In genomic region chr6:27144740-27145079, GRCh38 we compare ENCODE assay signal across 10 cellular contexts.
A peak's percentile ranks its signal among the peaks of the same experiment; 100 is the strongest.
DNase-seq lines count a peak whose midpoint lies in the region; ATAC-seq, FAIRE-seq and TF ChIP-seq lines count a peak whose summit lies in the region.
"Had no signal": no experiment of that assay in that cellular context is flagged by ENCODE, and none has a peak within 500 bp of the region (broad histone marks: within the 10 kb centered on the region; RNA-seq: fewer than 3 reads in every experiment).

No MANE protein-coding gene starts in this region.

- no peak overlapping the region for H3K56ac ChIP-seq in IMR-90 (ENCODE audit: extremely low read depth, insufficient read depth, low read length)

- WGBS in IMR-90 (ENCODE audit: extremely low coverage in 2 of 2, insufficient read length in 1 of 2), 2 experiments: 20% methylated on average over 2 of the region's 6 CpGs; no CpG with 5 or more reads in 1 of the 2 experiments
- 15 to 23% (median 18%) methylated on average over 6 of the region's 6 CpGs for WGBS in small intestine, 3 donors

- peak overlapping the region; percentile 71 for H3K4me3 ChIP-seq in CD8-positive, alpha-beta T cell (ENCODE audit: low read depth, low read length)
- H3K4me3 ChIP-seq in IMR-90 (ENCODE audit: insufficient read depth, low read depth, low read length) (no peak overlapping the region; the same call in 1 of the 2 replicates), astrocyte of the cerebellum (ENCODE audit: low read depth, low read length) (peak overlapping the region; percentile 68), muscle layer of duodenum (ENCODE audit: low read depth in 1 of 2, low read length in 2 of 2) (peak overlapping the region in 1 of 2 donors; percentile 73), small intestine (ENCODE audit: low read depth in 1 of 2, low read length in 2 of 2) (peak overlapping the region in 1 of 2 donors; percentile 66)

- H3K4me2 ChIP-seq in IMR-90 (ENCODE audit: low read depth, low read length): peak overlapping the region; percentile 76

- FAIRE-seq in small intestine (lab: Jason Lieb, UNC): no peak
- FAIRE-seq: colon had no signal

- H3K36me3 Mint-ChIP-seq in CD8-positive, alpha-beta T cell: peaks cover 3% of the 10 kb centered on the region

- 0 out of 4 replicates have a peak overlapping the region, but pooled peaks of 1 of the 2 experiments have one; percentile 4 for H4K8ac ChIP-seq in IMR-90 (ENCODE audit: low read depth in 2 of 2, low read length in 2 of 2)

- CTCF ChIA-PET in CD8-positive, alpha-beta T cell (lab: Charles Lee): interaction anchor here (0.6 to 2.8 kb wide), 11 partner anchors 10 to 911 kb away, joined by 3 to 20 read pairs (median 4); a partner anchor contains a TSS
- CTCF ChIA-PET in IMR-90 (lab: Yijun Ruan, JAX): no interaction called here

- peaks cover 29% of the 10 kb centered on the region for H3K4me1 ChIP-seq in CD8-positive, alpha-beta T cell (ENCODE audit: insufficient read depth, low read length)
- H3K4me1 ChIP-seq in IMR-90 (ENCODE audit: control insufficient read depth, insufficient read depth, low read length): peaks cover 2% of the 10 kb centered on the region; the same call in 1 of the 2 replicates
- peaks cover 0 to 18% of the 10 kb centered on the region in 2 donors for H3K4me1 ChIP-seq in muscle layer of duodenum (ENCODE audit: control insufficient read depth in 1 of 2, insufficient read depth in 2 of 2, low read length in 2 of 2)
- H3K4me1 ChIP-seq in small intestine (ENCODE audit: control insufficient read depth in 2 of 2, insufficient read depth in 1 of 2, low read depth in 1 of 2, low read length in 1 of 2): no peaks in the 10 kb centered on the region

- H2AK5ac ChIP-seq in IMR-90 (ENCODE audit: low read depth, low read length): no peak overlapping the region; the same call in 1 of the 2 replicates

- no TSS peak for BruUV-seq in IMR-90 (replicated peaks; lab: Mats Ljungman, UMichigan)

- no peak for TF ChIP-seq POLR2A in IMR-90 (IDR thresholded peaks at IDR 0.05; ENCODE audit: low read depth, low read length)

- H3K9ac ChIP-seq in IMR-90 (ENCODE audit: low read depth, low read length): peak overlapping the region; percentile 67

- no peak overlapping the region for H4K5ac ChIP-seq in IMR-90 (ENCODE audit: low read depth, low read length)

- in situ Hi-C loops in IMR-90 (cut with MboI; ENCODE audit: low sequenced_read_pairs) (loop anchor here (5.0 to 25.0 kb wide), 3 partner anchors 748 to 957 kb away; a partner anchor contains a TSS), astrocyte of the cerebellum (cut with HindIII; ENCODE audit: low sequenced_read_pairs) (loop anchor here (25.0 kb wide), 1 partner anchor 1107 kb away; a partner anchor contains a TSS)

- H3K18ac ChIP-seq in IMR-90 (ENCODE audit: low read depth, low read length): no peak overlapping the region

- H2BK120ac ChIP-seq in IMR-90 (ENCODE audit: low read depth, low read length): no peak overlapping the region

- H3K27me3 ChIP-seq in CD8-positive, alpha-beta T cell (ENCODE audit: insufficient read depth, low read length): no peaks in the 10 kb centered on the region
- H3K27me3 ChIP-seq in IMR-90 (ENCODE audit: control insufficient read depth, insufficient read depth, low read length) (no peaks in the 10 kb centered on the region), muscle layer of duodenum (ENCODE audit: low read depth, low read length) (no peaks in the 10 kb centered on the region), small intestine (ENCODE audit: control insufficient read depth in 2 of 2, insufficient read depth in 2 of 2, low read length in 2 of 2) (no peaks in the 10 kb centered on the region)

- no peak overlapping the region for H2AK9ac ChIP-seq in IMR-90 (replicated peaks; ENCODE audit: low read depth, low read length, poor library complexity)

- TF ChIP-seq RAD21 in IMR-90 (IDR thresholded peaks at IDR 0.05; ENCODE audit: low read length): no peak

- no peak overlapping the region for H2BK5ac ChIP-seq in IMR-90 (ENCODE audit: low read depth, low read length, poor library complexity, severe bottlenecking)

- H2BK15ac ChIP-seq in IMR-90 (ENCODE audit: low read depth, low read length): no peak overlapping the region

- no peak overlapping the region for H2BK20ac ChIP-seq in IMR-90 (ENCODE audit: low read depth, low read length)

- H3K36me3 ChIP-seq in CD8-positive, alpha-beta T cell (ENCODE audit: insufficient read depth, low read length): no peaks in the 10 kb centered on the region
- H3K36me3 ChIP-seq in IMR-90 (ENCODE audit: control insufficient read depth, insufficient read depth, low read length) (no peaks in the 10 kb centered on the region), muscle layer of duodenum (ENCODE audit: control insufficient read depth in 1 of 2, insufficient read depth in 2 of 2, low read length in 2 of 2) (no peaks in the 10 kb centered on the region), small intestine (ENCODE audit: control insufficient read depth in 2 of 2, insufficient read depth in 2 of 2, low read length in 2 of 2) (peaks cover 0 to 2% of the 10 kb centered on the region in 2 donors)

- H3K9me3 Mint-ChIP-seq in CD8-positive, alpha-beta T cell: no peaks in the 10 kb centered on the region
- H3K9me3 Mint-ChIP-seq: stimulated activated naive CD8-positive, alpha-beta T cell treated with anti-CD3 and anti-CD28 coated beads, Interleukin-15, Interleukin-2, amounts not matched to agents 100 ng/mL and 50 ng/mL, for 24 hours had no signal

- intact Hi-C loops in CD8-positive, alpha-beta T cell (cut with DNase I, micrococcal nuclease): loop anchor here (5.0 kb wide), 3 partner anchors 1022 to 1798 kb away; a partner anchor contains a TSS
- intact Hi-C loops in IMR-90 (cut with micrococcal nuclease): loop anchor here (5.0 kb wide), 4 partner anchors 663 to 1122 kb away; a partner anchor contains a TSS

- no peak overlapping the region for H3K23ac ChIP-seq in IMR-90 (ENCODE audit: low read depth, low read length)

- POLR2A ChIA-PET in CD8-positive, alpha-beta T cell (lab: Charles Lee): interaction anchor here (0.8 to 7.8 kb wide), 19 partner anchors 11 to 1153 kb away, joined by 3 to 333 read pairs (median 23); a partner anchor contains a TSS
- POLR2A ChIA-PET in IMR-90 (lab: Charles Lee; ENCODE audit: unreplicated experiment): interaction anchor here (0.6 to 1.0 kb wide), 3 partner anchors 11 to 764 kb away, joined by 4 to 5 read pairs (median 5); a partner anchor contains a TSS

- H3K27me3 Mint-ChIP-seq in CD8-positive, alpha-beta T cell (ENCODE audit: low read depth): no peaks in the 10 kb centered on the region
- H3K27me3 Mint-ChIP-seq: stimulated activated naive CD8-positive, alpha-beta T cell treated with anti-CD3 and anti-CD28 coated beads, Interleukin-15, Interleukin-2, amounts not matched to agents 100 ng/mL and 50 ng/mL, for 24 hours had no signal

- H4K91ac ChIP-seq in IMR-90 (ENCODE audit: insufficient read depth, low read depth, low read length): no peak overlapping the region

- H3K79me1 ChIP-seq in IMR-90 (ENCODE audit: low read depth in 1 of 2, low read length in 2 of 2): peaks cover 0 to 10% of the 10 kb centered on the region in 2 experiments; a peak in 1 of 4 replicates

- H3K27ac ChIP-seq in CD8-positive, alpha-beta T cell (ENCODE audit: low read depth, low read length): peak overlapping the region; percentile 84
- H3K27ac ChIP-seq in IMR-90 (ENCODE audit: insufficient read depth, low read length): peak overlapping the region; percentile 54; the same call in 1 of the 2 replicates
- peak overlapping the region; percentile 99 for H3K27ac ChIP-seq in muscle layer of duodenum (ENCODE audit: low read length)
- peak overlapping the region in 1 of 2 donors; percentile 27 for H3K27ac ChIP-seq in small intestine (ENCODE audit: low read depth in 1 of 2, low read length in 1 of 2)

- dilution Hi-C loops in IMR-90 (cut with HindIII; ENCODE audit: low sequenced_read_pairs, unreplicated experiment): loop anchor here (25.0 kb wide), 1 partner anchor 743 kb away; a partner anchor contains a TSS

- H3K9me1 ChIP-seq in IMR-90 (ENCODE audit: insufficient read depth, low read length): no peaks in the 10 kb centered on the region

- DNase-seq in CD8-positive, alpha-beta T cell: no peak
- DNase-seq in IMR-90 (no peak), astrocyte of the cerebellum (ENCODE audit: low read depth) (no peak), NCI-H2107 (lab: John Stamatoyannopoulos, UW) (no peak), NCI-H510A (lab: John Stamatoyannopoulos, UW) (no peak), small intestine (no peak), OCI-M1 (lab: John Stamatoyannopoulos, UW) (no peak)

- H2AFZ ChIP-seq in IMR-90 (replicated peaks; ENCODE audit: low read length, poor library complexity): no peak overlapping the region

- peak overlapping the region; percentile 49 for H3K27ac Mint-ChIP-seq in CD8-positive, alpha-beta T cell
- H3K27ac Mint-ChIP-seq: stimulated activated naive CD8-positive, alpha-beta T cell treated with anti-CD3 and anti-CD28 coated beads, Interleukin-15, Interleukin-2, amounts not matched to agents 100 ng/mL and 50 ng/mL, for 24 hours had no signal

- no peak for ATAC-seq in CD8-positive, alpha-beta T cell
- no peak for ATAC-seq in IMR-90 (ENCODE audit: low read depth)

- TF ChIP-seq CTCF in CD8-positive, alpha-beta T cell (IDR thresholded peaks at IDR 0.05): no peak
- no peak for TF ChIP-seq CTCF in IMR-90 (conservative IDR thresholded peaks at IDR 0.05; ENCODE audit: low read depth, low read length)
- no peak for TF ChIP-seq CTCF in astrocyte of the cerebellum (IDR thresholded peaks at IDR 0.05; ENCODE audit: low read depth, low read length, missing control alignments)

- peak overlapping the region; percentile 50 for H3K4me3 Mint-ChIP-seq in CD8-positive, alpha-beta T cell
- H3K4me3 Mint-ChIP-seq: stimulated activated naive CD8-positive, alpha-beta T cell treated with anti-CD3 and anti-CD28 coated beads, Interleukin-15, Interleukin-2, amounts not matched to agents 100 ng/mL and 50 ng/mL, for 24 hours had no signal

- no peak overlapping the region for H3K4ac ChIP-seq in IMR-90 (ENCODE audit: low read depth, low read length)

- H3K4me1 Mint-ChIP-seq in CD8-positive, alpha-beta T cell (ENCODE audit: low read depth): peaks cover 32% of the 10 kb centered on the region

- no peaks in the 10 kb centered on the region for H3K9me3 ChIP-seq in CD8-positive, alpha-beta T cell (ENCODE audit: low read length)
- H3K9me3 ChIP-seq in IMR-90 (ENCODE audit: control insufficient read depth, insufficient read depth, low read length) (no peaks in the 10 kb centered on the region), muscle layer of duodenum (ENCODE audit: control insufficient read depth in 1 of 2, low read length in 2 of 2) (no peaks in the 10 kb centered on the region), small intestine (ENCODE audit: control insufficient read depth, low read depth) (no peaks in the 10 kb centered on the region)

- no peak overlapping the region for H3K14ac ChIP-seq in IMR-90 (replicated peaks; ENCODE audit: low read depth, low read length)

- no peaks in the 10 kb centered on the region for H4K20me1 ChIP-seq in IMR-90 (ENCODE audit: insufficient read depth, low read length)

TF ChIP-seq in IMR-90, 13 proteins besides CTCF, POLR2A, EP300 and RAD21 (continues in another document):
- no peak for TF ChIP-seq RFX5 (IDR thresholded peaks at IDR 0.05; ENCODE audit: low read depth, low read length)
- TF ChIP-seq SMC3 (IDR thresholded peaks at IDR 0.05; ENCODE audit: low read depth, low read length): no peak
